Comparison of ENCODE assay signal across 21 cellular contexts in genomic region chr5:131766689-131767088, GRCh38. TPM values are rescaled to one million over a fixed set of nuclear protein-coding genes. Genes with fewer than 3 reads are reported as not detected.
A peak's percentile ranks its signal among the peaks of the same experiment; 100 is the strongest.
DNase-seq lines count a peak whose midpoint lies in the region; ATAC-seq, FAIRE-seq and TF ChIP-seq lines count a peak whose summit lies in the region.
"Had no signal": no experiment of that assay in that cellular context is flagged by ENCODE, and none has a peak within 500 bp of the region (broad histone marks: within the 10 kb centered on the region; RNA-seq: fewer than 3 reads in every experiment).

No MANE protein-coding gene starts in this region.

- H3K9ac ChIP-seq in endothelial cell of umbilical vein (replicated peaks; ENCODE audit: extremely low read depth, insufficient read depth, low read length): no peak overlapping the region
- H3K9ac ChIP-seq: BLaER1 treated with 17β-estradiol and CSF1 and Interleukin-3, amounts not matched to agents 10 nM and 100 nM had no signal

- H3K27ac Mint-ChIP-seq in stimulated activated naive CD8-positive, alpha-beta T cell treated with anti-CD3 and anti-CD28 coated beads, Interleukin-15, amount 100 ng/mL, for 72 hours: no peak overlapping the region

- no TSS peak for BruUV-seq in endothelial cell of umbilical vein (replicated peaks; lab: Mats Ljungman, UMichigan)

- 80% methylated on average over 3 of the region's 3 CpGs for WGBS in right lobe of liver (ENCODE audit: insufficient coverage, low coverage, low lambda C conversion rate, missing lambda C conversion rate)
- 50 to 59% methylated on average over 3 of the region's 3 CpGs for WGBS in testis, 2 donors

- H3K9me3 ChIP-seq in right atrium auricular region (no peaks in the 10 kb centered on the region), endothelial cell of umbilical vein (replicated peaks; ENCODE audit: control insufficient read depth, insufficient read depth, low read length) (no peaks in the 10 kb centered on the region), right lobe of liver (no peaks in the 10 kb centered on the region), testis (no peaks in the 10 kb centered on the region)
- H3K9me3 ChIP-seq: Caco-2, Peyer's patch had no signal

- dilution Hi-C loops in endothelial cell of umbilical vein (cut with MboI; ENCODE audit: extremely low pct_ligation_motif_present, low sequenced_read_pairs): no loop called here

- peaks cover 0 to 25% of the 10 kb centered on the region in 2 donors for H3K4me1 ChIP-seq in right atrium auricular region
- H3K4me1 ChIP-seq in endothelial cell of umbilical vein (ENCODE audit: control insufficient read depth, extremely low read depth, insufficient read depth, low read length): peaks cover 4% of the 10 kb centered on the region
- peaks cover 0 to 7% (median 0%) of the 10 kb centered on the region in 4 donors for H3K4me1 ChIP-seq in right lobe of liver
- H3K4me1 ChIP-seq in testis: peaks cover 3% of the 10 kb centered on the region
- H3K4me1 ChIP-seq: Caco-2 had no signal

- no peak overlapping the region for H3K4me3 ChIP-seq in right atrium auricular region
- H3K4me3 ChIP-seq in endothelial cell of umbilical vein (replicated peaks in 1 of 3; ENCODE audit: insufficient read depth in 1 of 3, low read depth in 1 of 3, low read length in 3 of 3): no peak overlapping the region
- no peak overlapping the region for H3K4me3 ChIP-seq in right lobe of liver
- no peak overlapping the region for H3K4me3 ChIP-seq in testis
- H3K4me3 ChIP-seq: BLaER1 treated with 17β-estradiol and CSF1 and Interleukin-3, amounts not matched to agents 10 nM and 100 nM; Peyer's patch had no signal

- H3K79me2 ChIP-seq in endothelial cell of umbilical vein (ENCODE audit: control insufficient read depth, insufficient read depth, low read length): peaks cover 90% of the 10 kb centered on the region

- intact Hi-C loops in Right ventricle myocardium superior (cut with DNase I): no loop called here
- intact Hi-C loops in endothelial cell of umbilical vein (cut with micrococcal nuclease): no loop called here
- intact Hi-C loops in right lobe of liver (cut with DNase I): no loop called here
- intact Hi-C loops in testis (cut with DNase I; ENCODE audit: low total_unique reads): no loop called here

- H2AFZ ChIP-seq in endothelial cell of umbilical vein (ENCODE audit: low read depth, low read length): no peak overlapping the region

- H3K4me1 Mint-ChIP-seq in stimulated activated naive CD8-positive, alpha-beta T cell treated with anti-CD3 and anti-CD28 coated beads, Interleukin-15, amount 100 ng/mL, for 72 hours: peaks cover 6% of the 10 kb centered on the region

- no peaks in the 10 kb centered on the region for H3K27me3 Mint-ChIP-seq in stimulated activated naive CD8-positive, alpha-beta T cell treated with anti-CD3 and anti-CD28 coated beads, Interleukin-15, amount 100 ng/mL, for 72 hours
- H3K27me3 Mint-ChIP-seq: CD4-positive, alpha-beta memory T cell had no signal

- TF ChIP-seq POLR2A in endothelial cell of umbilical vein (IDR thresholded peaks at IDR 0.05; ENCODE audit: low read depth, low read length): no peak
- no peak for TF ChIP-seq POLR2A in right lobe of liver (IDR thresholded peaks at IDR 0.05)
- TF ChIP-seq POLR2A in testis (IDR thresholded peaks at IDR 0.05): no peak

- no peaks in the 10 kb centered on the region for H3K27me3 ChIP-seq in right atrium auricular region
- no peaks in the 10 kb centered on the region for H3K27me3 ChIP-seq in endothelial cell of umbilical vein (ENCODE audit: control insufficient read depth in 2 of 2, insufficient read depth in 2 of 2, low read length in 2 of 2)
- H3K27me3 ChIP-seq in right lobe of liver: no peaks in the 10 kb centered on the region
- H3K27me3 ChIP-seq in testis: no peaks in the 10 kb centered on the region
- H3K27me3 ChIP-seq: BLaER1 treated with 17β-estradiol and CSF1 and Interleukin-3, amounts not matched to agents 10 nM and 100 nM; Peyer's patch had no signal

- CTCF ChIA-PET in endothelial cell of umbilical vein (lab: Charles Lee): no interaction called here

- H3K4me2 ChIP-seq in endothelial cell of umbilical vein (ENCODE audit: insufficient read depth, low read length): no peak overlapping the region
- H3K4me2 ChIP-seq: BLaER1 treated with 17β-estradiol and CSF1 and Interleukin-3, amounts not matched to agents 10 nM and 100 nM had no signal

- H3K36me3 ChIP-seq in right atrium auricular region (no peaks in the 10 kb centered on the region), endothelial cell of umbilical vein (ENCODE audit: control insufficient read depth in 2 of 2, extremely low read depth in 1 of 2, insufficient read depth in 2 of 2, low read length in 2 of 2) (no peaks in the 10 kb centered on the region), right lobe of liver (no peaks in the 10 kb centered on the region), testis (ENCODE audit: low read depth, missing control alignments) (no peaks in the 10 kb centered on the region)
- H3K36me3 ChIP-seq: Peyer's patch had no signal

- ATAC-seq in Right ventricle myocardium superior (ENCODE audit: poor library complexity) (peak; percentile 37), right lobe of liver (peak; percentile 46 to 51 (median 48)), GM21381 (IDR thresholded peaks at IDR 0.05; ENCODE audit: unreplicated experiment) (no peak)
- ATAC-seq in stimulated activated naive CD8-positive, alpha-beta T cell treated with anti-CD3 and anti-CD28 coated beads, Interleukin-15, amount 100 ng/mL, for 72 hours: no peak

- no peaks in the 10 kb centered on the region for H3K9me1 ChIP-seq in endothelial cell of umbilical vein (replicated peaks; ENCODE audit: control insufficient read depth, extremely low read depth, insufficient read depth, low read length)

- H3K27ac ChIP-seq in right atrium auricular region (no peak overlapping the region), endothelial cell of umbilical vein (ENCODE audit: insufficient read depth, low read depth, low read length) (no peak overlapping the region), right lobe of liver (no peak overlapping the region), testis (no peak overlapping the region)
- H3K27ac ChIP-seq: BLaER1 treated with 17β-estradiol and CSF1 and Interleukin-3, amounts not matched to agents 10 nM and 100 nM; Peyer's patch had no signal

- FAIRE-seq in endothelial cell of umbilical vein (lab: Jason Lieb, UNC): no peak
- FAIRE-seq: GM12891 had no signal

- peaks cover 0 to 18% of the 10 kb centered on the region in 2 donors for H3K9me3 Mint-ChIP-seq in stimulated activated naive CD8-positive, alpha-beta T cell treated with anti-CD3 and anti-CD28 coated beads, Interleukin-15, amount 100 ng/mL, for 72 hours

- H4K20me1 ChIP-seq in endothelial cell of umbilical vein (replicated peaks; ENCODE audit: control insufficient read depth, extremely low read depth, insufficient read depth, low read length): peaks cover 3% of the 10 kb centered on the region

- no peak for TF ChIP-seq CTCF in right atrium auricular region (IDR thresholded peaks at IDR 0.05)
- TF ChIP-seq CTCF in endothelial cell of umbilical vein (IDR thresholded peaks at IDR 0.05; ENCODE audit: extremely low read depth in 1 of 2, insufficient read depth in 1 of 2, low read depth in 1 of 2, low read length in 2 of 2): no peak
- no peak for TF ChIP-seq CTCF in right lobe of liver (IDR thresholded peaks at IDR 0.05)
- no peak for TF ChIP-seq CTCF in testis (IDR thresholded peaks at IDR 0.05)

- no peak overlapping the region for H3K4me3 Mint-ChIP-seq in stimulated activated naive CD8-positive, alpha-beta T cell treated with anti-CD3 and anti-CD28 coated beads, Interleukin-15, amount 100 ng/mL, for 72 hours
- H3K4me3 Mint-ChIP-seq: CD4-positive, alpha-beta memory T cell had no signal

- POLR2A ChIA-PET in endothelial cell of umbilical vein (lab: Charles Lee): no interaction called here

- DNase-seq in Right ventricle myocardium superior (no peak), right atrium auricular region (ENCODE audit: low spot score) (no peak), endothelial cell of umbilical vein (ENCODE audit: low read depth, low spot score) (peak; percentile 28), right lobe of liver (no peak), testis (peak; percentile 31)
- DNase-seq in stimulated activated naive CD8-positive, alpha-beta T cell treated with anti-CD3 and anti-CD28 coated beads, Interleukin-15, amount 100 ng/mL, for 72 hours: no peak
- DNase-seq: 8988T; Caco-2; CD4-positive, alpha-beta memory T cell; DMS 273 treated with DMSO at 0.1 percent for 48 hours; DND-41; Karpas-422; NCI-H1694; NCI-H2081 treated with DMSO at 0.1 percent for 48 hours; NCI-H2171 treated with DMSO at 0.1 percent for 48 hours; NCI-H446; NCI-H526; Peyer's patch had no signal

TF ChIP-seq in endothelial cell of umbilical vein, 7 proteins besides CTCF, POLR2A, EP300 and RAD21:
- TF ChIP-seq POLR2AphosphoS5 (IDR thresholded peaks at IDR 0.05; ENCODE audit: insufficient read depth, low read depth, low read length) (no peak), EZH2 (IDR thresholded peaks at IDR 0.05; ENCODE audit: borderline replicate concordance, low read depth, low read length, severe bottlenecking) (no peak), FOS (IDR thresholded peaks at IDR 0.05; ENCODE audit: borderline replicate concordance, insufficient read depth, low read length) (no peak), MYC (IDR thresholded peaks at IDR 0.05; ENCODE audit: low read depth, low read length) (no peak), JUN (IDR thresholded peaks at IDR 0.05; ENCODE audit: borderline replicate concordance, insufficient read depth, insufficient read length, low read depth) (no peak), MAX (IDR thresholded peaks at IDR 0.05; ENCODE audit: insufficient read depth, insufficient read length) (no peak), GATA2 (IDR thresholded peaks at IDR 0.05; ENCODE audit: insufficient read depth, insufficient read length, low read depth, low read length) (no peak)
TF ChIP-seq in endothelial cell of umbilical vein: peak in this region for 0.

RNA-seq across cellular contexts. Expression of gene FNIP1, which starts 30.1 kb away (rescaled TPM):
- 30.7 TPM for total RNA-seq in Right ventricle myocardium superior
- 10 to 100 TPM; 30.6 to 38.3 TPM for total RNA-seq in right atrium auricular region
- total RNA-seq in endothelial cell of umbilical vein: 25.6 and 27.3 TPM in 2 replicates
- 5.6 and 5.9 TPM in 2 replicates for polyA plus RNA-seq in endothelial cell of umbilical vein
- polyA plus RNA-seq in endothelial cell of umbilical vein (2011; cell fraction: cytosol; rRNA removed): 3.0 and 3.6 TPM in 2 replicates
- 22.2 and 25.3 TPM in 2 replicates for polyA plus RNA-seq in endothelial cell of umbilical vein (2011; cell fraction: nucleus; rRNA removed)
- 7.6 and 7.9 TPM in 2 replicates for polyA plus RNA-seq in endothelial cell of umbilical vein (2012)
- 30.4 and 30.8 TPM in 2 replicates for polyA minus RNA-seq in endothelial cell of umbilical vein
- polyA minus RNA-seq in endothelial cell of umbilical vein (2011; cell fraction: cytosol; rRNA and poly(A)+ RNA removed): 9.1 TPM
- 73.8 and 98.5 TPM in 2 replicates for polyA minus RNA-seq in endothelial cell of umbilical vein (2011; cell fraction: nucleus; rRNA and poly(A)+ RNA removed)
- 10 to 100 TPM; 14.2 to 25.2 (median 20.9) TPM for total RNA-seq in right lobe of liver
- total RNA-seq in testis: 10 to 100 TPM; 60.1 to 61.3 TPM
- 29.2 TPM for polyA plus RNA-seq in testis (ENCODE audit: insufficient read depth, low read depth, low replicate concordance)

Comparison
In these comparisons a context has a peak if more than half of its experiments do, and no peak if none do; other contexts are left out.
1. ATAC-seq: peak in Right ventricle myocardium superior (single experiment) and right lobe of liver (4 of 4); none in stimulated activated naive CD8-positive, alpha-beta T cell treated with anti-CD3 and anti-CD28 coated beads, Interleukin-15, amount 100 ng/mL, for 72 hours (single experiment) and GM21381 (single experiment).
2. DNase-seq: peak in endothelial cell of umbilical vein (single experiment) and testis (single experiment); none in Right ventricle myocardium superior (single experiment), right atrium auricular region (single experiment), right lobe of liver (0 of 3) and stimulated activated naive CD8-positive, alpha-beta T cell treated with anti-CD3 and anti-CD28 coated beads, Interleukin-15, amount 100 ng/mL, for 72 hours (0 of 2).